ENCODE assay signal across 18 cellular contexts in the genomic region with DNA sequence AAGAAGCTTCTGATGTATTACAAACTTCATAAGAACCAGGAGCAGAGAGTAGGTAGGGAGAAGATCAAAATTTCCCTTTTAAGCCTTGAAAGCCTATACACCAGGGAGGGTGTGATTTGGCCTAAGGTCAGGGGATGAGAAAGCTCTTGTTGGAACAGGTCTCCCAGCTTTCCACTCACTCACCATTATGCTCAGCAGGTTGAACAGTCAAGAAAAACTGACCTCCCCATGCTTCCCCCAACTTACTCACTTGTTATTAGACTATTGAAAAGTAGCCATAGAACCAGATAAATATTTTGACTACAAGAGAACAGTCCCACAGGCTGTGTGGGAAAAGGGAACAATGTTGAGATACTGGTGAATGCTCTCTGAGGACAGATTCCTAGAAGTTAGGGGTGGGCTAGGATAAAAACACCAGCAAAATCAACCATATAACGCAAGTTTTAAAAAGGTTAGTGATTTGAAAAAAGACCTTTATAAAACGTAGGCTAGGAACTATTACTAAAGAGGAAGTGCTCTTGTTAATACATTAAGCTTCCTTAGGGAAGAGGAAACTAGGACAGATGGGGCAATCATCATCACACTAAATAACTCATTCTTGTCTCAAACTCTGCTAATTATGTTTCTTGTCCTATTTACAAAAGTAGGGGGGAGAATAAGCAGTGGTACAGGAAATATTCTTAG. TPM values are rescaled to one million over a fixed set of nuclear protein-coding genes. Genes with fewer than 3 reads are reported as not detected.
A peak's percentile ranks its signal among the peaks of the same experiment; 100 is the strongest.
DNase-seq lines count a peak whose midpoint lies in the region; ATAC-seq and TF ChIP-seq lines count a peak whose summit lies in the region.
"Had no signal": no experiment of that assay in that cellular context is flagged by ENCODE, and none has a peak within 500 bp of the region (broad histone marks: within the 10 kb centered on the region; RNA-seq: fewer than 3 reads in every experiment).

No MANE protein-coding gene starts in this region.

- H2AFZ ChIP-seq in PC-9 = no peak overlapping the region

- DNase-seq in SIG-M5 treated with dmso at 0.1 percent for 504 hours (lab: John Stamatoyannopoulos, UW; ENCODE audit: unreplicated experiment) (peak; percentile 26), SIG-M5 (lab: John Stamatoyannopoulos, UW) (no peak), PC-9 (no peak), esophagus muscularis mucosa (ENCODE audit: extremely low spot score) (no peak), spleen (no peak), T-cell (no peak)
- DNase-seq in activated CD4-positive, CD25-positive, alpha-beta regulatory T cell treated with anti-CD3 and anti-CD28 coated beads, Interleukin-2, amount 50 U/mL, for 72 hours = no peak
- DNase-seq: 8988T; activated CD8-positive, alpha-beta T cell treated with anti-CD3 and anti-CD28 coated beads for 36 hours; activated gamma-delta T cell; COR-L47; naive thymus-derived CD8-positive, alpha-beta T cell; NCI-H2029 had no signal

- peaks cover 72% of the 10 kb centered on the region for H3K36me3 Mint-ChIP-seq in T-cell

- BruUV-seq in PC-9 (replicated peaks; lab: Mats Ljungman, UMichigan) = no TSS peak

- no peak overlapping the region for H3K4me3 ChIP-seq in PC-9
- H3K4me3 ChIP-seq in esophagus muscularis mucosa = no peak overlapping the region
- no peak overlapping the region for H3K4me3 ChIP-seq in skeletal muscle tissue (ENCODE audit: low read length in 3 of 3)
- no peak overlapping the region for H3K4me3 ChIP-seq in spleen
- H3K4me3 ChIP-seq: K562 had no signal

- H3K9ac ChIP-seq in skeletal muscle tissue (ENCODE audit: low read depth in 1 of 3, low read length in 3 of 3) = no peak overlapping the region

- no peak overlapping the region for H3K27ac Mint-ChIP-seq in T-cell
- H3K27ac Mint-ChIP-seq: activated CD8-positive, alpha-beta T cell treated with anti-CD3 and anti-CD28 coated beads for 36 hours; T-helper 1 cell treated with Interleukin-12 subunit alpha and Interleukin-12 subunit beta and Interleukin-4 antibody, amounts not matched to agents 30 μg/mL and 1 μg/mL, for 36 hours had no signal

- H3K4me1 Mint-ChIP-seq in T-cell = peaks cover 15 to 35% (median 23%) of the 10 kb centered on the region in 3 donors

- CTCF ChIA-PET in PC-9 (lab: Charles Lee) = interaction anchor here (2.3 kb wide), 1 partner anchor 99 kb away, joined by 8 read pairs; the partner anchor contains the start of gene PCDHGA11
- CTCF ChIA-PET in T-cell (lab: Charles Lee) = no interaction called here

- peak overlapping the region; percentile 63 for H3K4me2 ChIP-seq in PC-9

- H3K4me1 ChIP-seq in PC-9 (replicated peaks; ENCODE audit: insufficient read depth) (peaks cover 46% of the 10 kb centered on the region), esophagus muscularis mucosa (peaks cover 62 to 85% (median 71%) of the 10 kb centered on the region in 4 donors), skeletal muscle tissue (ENCODE audit: control insufficient read depth in 3 of 3, insufficient read depth in 3 of 3, low read length in 3 of 3) (peaks cover 89 to 95% (median 94%) of the 10 kb centered on the region in 3 donors), spleen (peaks cover 10 to 100% (median 51%) of the 10 kb centered on the region in 6 donors)

- ATAC-seq in T-cell (replicated peaks in 1 of 4) = no peak
- ATAC-seq: activated CD8-positive, alpha-beta T cell treated with anti-CD3 and anti-CD28 coated beads for 36 hours; K562; naive thymus-derived CD8-positive, alpha-beta T cell had no signal

- no peaks in the 10 kb centered on the region for H3K27me3 Mint-ChIP-seq in T-cell
- H3K27me3 Mint-ChIP-seq: activated CD8-positive, alpha-beta T cell treated with anti-CD3 and anti-CD28 coated beads for 36 hours; central memory CD8-positive, alpha-beta T cell; naive thymus-derived CD8-positive, alpha-beta T cell; type B pancreatic cell had no signal

- H3K27me3 ChIP-seq in PC-9 (ENCODE audit: insufficient read depth, low read depth) (no peaks in the 10 kb centered on the region), esophagus muscularis mucosa (no peaks in the 10 kb centered on the region), skeletal muscle tissue (ENCODE audit: control insufficient read depth in 3 of 3, insufficient read depth in 3 of 3, low read length in 3 of 3) (no peaks in the 10 kb centered on the region), spleen (replicated peaks in 1 of 7) (no peaks in the 10 kb centered on the region)

- TF ChIP-seq EP300 in esophagus muscularis mucosa (IDR thresholded peaks at IDR 0.05) = no peak

- intact Hi-C loops in PC-9 (cut with micrococcal nuclease; ENCODE audit: unreplicated experiment) (loop anchor here (5.0 to 10.0 kb wide), 2 partner anchors 42 to 195 kb away; partner anchors contain the start of genes PCDHGC3 and TAF7), esophagus muscularis mucosa (cut with DNase I) (loop anchor here (10.0 kb wide), 1 partner anchor 105 kb away; the partner anchor contains the start of genes PCDHGA10 and PCDHGB7), spleen (cut with DNase I; ENCODE audit: low total_unique reads) (no loop called here)

- no peak overlapping the region for H3K4me3 Mint-ChIP-seq in T-cell
- H3K4me3 Mint-ChIP-seq: activated CD8-positive, alpha-beta T cell treated with anti-CD3 and anti-CD28 coated beads for 36 hours; central memory CD8-positive, alpha-beta T cell; naive thymus-derived CD8-positive, alpha-beta T cell; T-helper 1 cell treated with Interleukin-12 subunit alpha and Interleukin-12 subunit beta and Interleukin-4 antibody, amounts not matched to agents 30 μg/mL and 1 μg/mL, for 36 hours; type B pancreatic cell had no signal

- no peaks in the 10 kb centered on the region for H3K9me2 ChIP-seq in PC-9 (ENCODE audit: insufficient read depth)

- no peaks in the 10 kb centered on the region for H3K79me2 ChIP-seq in PC-9 (ENCODE audit: low read depth)

- TF ChIP-seq POLR2A in esophagus muscularis mucosa (IDR thresholded peaks at IDR 0.05; ENCODE audit: low read depth) = no peak
- no peak for TF ChIP-seq POLR2A in spleen (IDR thresholded peaks at IDR 0.05)

- no peaks in the 10 kb centered on the region for H3K9me3 Mint-ChIP-seq in T-cell
- H3K9me3 Mint-ChIP-seq: activated CD8-positive, alpha-beta T cell treated with anti-CD3 and anti-CD28 coated beads for 36 hours; central memory CD8-positive, alpha-beta T cell; naive thymus-derived CD8-positive, alpha-beta T cell; T-helper 1 cell treated with Interleukin-12 subunit alpha and Interleukin-12 subunit beta and Interleukin-4 antibody, amounts not matched to agents 30 μg/mL and 1 μg/mL, for 36 hours; type B pancreatic cell had no signal

- H3K27ac ChIP-seq in PC-9 (peak overlapping the region; percentile 92), esophagus muscularis mucosa (replicated peaks in 1 of 4) (peak overlapping the region; percentile 50 to 65 (median 56)), skeletal muscle tissue (ENCODE audit: low read depth, low read length) (peak overlapping the region; percentile 96), spleen (peak overlapping the region in 4 of 8 donors; percentile 48 to 68 (median 54))

- WGBS in esophagus muscularis mucosa = 67% methylated on average over 2 of the region's 2 CpGs
- 38 to 71% (median 50%) methylated on average over 2 of the region's 2 CpGs for WGBS in spleen, 5 donors

- H3F3A ChIP-seq in PC-9 (ENCODE audit: insufficient read depth, low read depth) = peaks cover 59% of the 10 kb centered on the region

- H3K36me3 ChIP-seq in PC-9 (ENCODE audit: low read depth) (peaks cover 36% of the 10 kb centered on the region), esophagus muscularis mucosa (peaks cover 0 to 52% (median 29%) of the 10 kb centered on the region in 4 donors), skeletal muscle tissue (ENCODE audit: control insufficient read depth in 3 of 3, insufficient read depth in 3 of 3, low read length in 3 of 3) (peaks cover 13 to 38% (median 27%) of the 10 kb centered on the region in 3 donors), spleen (peaks cover 0 to 100% (median 54%) of the 10 kb centered on the region in 6 donors)

- POLR2A ChIA-PET in PC-9 (lab: Charles Lee; ENCODE audit: unreplicated experiment) (no interaction called here), T-cell (lab: Charles Lee) (no interaction called here)

- H3K9me3 ChIP-seq in PC-9 (ENCODE audit: insufficient read depth, low read depth) (no peaks in the 10 kb centered on the region; the same call in 1 of the 2 replicates), esophagus muscularis mucosa (no peaks in the 10 kb centered on the region), skeletal muscle tissue (ENCODE audit: control insufficient read depth in 3 of 3, low read length in 3 of 3) (no peaks in the 10 kb centered on the region), spleen (no peaks in the 10 kb centered on the region)

- no peaks in the 10 kb centered on the region for H4K20me1 ChIP-seq in PC-9 (ENCODE audit: insufficient read depth)

- no peak for TF ChIP-seq CTCF in PC-9 (conservative IDR thresholded peaks at IDR 0.05)
- no peak for TF ChIP-seq CTCF in esophagus muscularis mucosa (IDR thresholded peaks at IDR 0.05)
- no peak for TF ChIP-seq CTCF in spleen (IDR thresholded peaks at IDR 0.05 in 8 of 11, conservative IDR thresholded peaks at IDR 0.05 in 3 of 11)

RNA-seq across cellular contexts. Expression of gene PCDHGC5, which starts 30.9 kb away (rescaled TPM):
- total RNA-seq in PC-9 (2021) (not detected in 2 replicates), esophagus muscularis mucosa (1 to 10 TPM in 3 of 4 donors, under 1 TPM in 1; 0.71 to 3.7 (median 1.4) TPM), skeletal muscle tissue (2.1 TPM), spleen (1 to 10 TPM in 5 of 7 donors, under 1 TPM in 2; 0.93 to 2.5 (median 1.2) TPM), T-cell (not detected)
- under 1 TPM in 2 of 3 donors, not detected in 1; 0.02 to 0.10 TPM for polyA plus RNA-seq in spleen
- total RNA-seq: activated CD8-positive, alpha-beta T cell treated with anti-CD3 and anti-CD28 coated beads for 36 hours; K562; naive thymus-derived CD8-positive, alpha-beta T cell had no signal
- polyA plus RNA-seq: K562; naive thymus-derived CD8-positive, alpha-beta T cell had no signal

RNA-seq across cellular contexts. Expression of gene PCDHGC4, which starts 34.9 kb away (rescaled TPM):
- total RNA-seq in PC-9 (2021) (not detected in 2 replicates), esophagus muscularis mucosa (1 to 10 TPM in 3 of 4 donors, under 1 TPM in 1; 0.91 to 3.3 (median 2.0) TPM), skeletal muscle tissue (3.7 TPM), spleen (1 to 10 TPM; 1.3 to 3.9 (median 2.6) TPM), T-cell (under 1 TPM in 2 of 5 donors, not detected in 3; 0.18 to 0.51 TPM)
- under 1 TPM in 2 of 3 donors, not detected in 1; 0.03 TPM for polyA plus RNA-seq in spleen
- total RNA-seq: activated CD8-positive, alpha-beta T cell treated with anti-CD3 and anti-CD28 coated beads for 36 hours; naive thymus-derived CD8-positive, alpha-beta T cell had no signal
- polyA plus RNA-seq: K562; naive thymus-derived CD8-positive, alpha-beta T cell had no signal

RNA-seq across cellular contexts. Expression of gene PCDHGC3, which starts 44.0 kb away (rescaled TPM):
- total RNA-seq in PC-9 (2021) (0.50 and 0.53 TPM in 2 replicates), esophagus muscularis mucosa (10 to 100 TPM; 56.5 to 81.1 (median 65.5) TPM), skeletal muscle tissue (38.1 TPM), spleen (10 to 100 TPM; 10.7 to 26.7 (median 22.5) TPM), T-cell (under 1 TPM in 4 of 5 donors, not detected in 1; 0.12 to 0.30 (median 0.24) TPM)
- 10 to 100 TPM in 2 of 3 donors, 1 to 10 TPM in 1; 7.0 to 12.7 (median 10.3) TPM for polyA plus RNA-seq in spleen
- total RNA-seq: activated CD8-positive, alpha-beta T cell treated with anti-CD3 and anti-CD28 coated beads for 36 hours; naive thymus-derived CD8-positive, alpha-beta T cell had no signal
- polyA plus RNA-seq: K562 had no signal
